ENCODE assay signal across 1 cellular context in genomic region chr9:130947618-130948140, GRCh38.
A peak's percentile ranks its signal among the peaks of the same experiment; 100 is the strongest.
TF ChIP-seq lines count a peak whose summit lies in the region.

No MANE protein-coding gene starts in this region.

TF ChIP-seq in K562, 482 proteins besides CTCF, POLR2A, EP300 and RAD21:
- TF ChIP-seq HMGXB4 (CRISPR knock-in tag; IDR thresholded peaks at IDR 0.05) (0 out of 2 replicates have a peak, but pooled peaks have one; percentile 52), KDM4B (IDR thresholded peaks at IDR 0.05; ENCODE audit: borderline replicate concordance in 2 of 2, low read depth in 1 of 2) (no peak)
